In genomic region chr18:21162786-21163185, GRCh38 we compare ENCODE assay signal across 27 cellular contexts. TPM values are rescaled to one million over a fixed set of nuclear protein-coding genes. Genes with fewer than 3 reads are reported as not detected.
DNase-seq lines count a peak whose midpoint lies in the region; ATAC-seq, FAIRE-seq and TF ChIP-seq lines count a peak whose summit lies in the region.
"Had no signal": no experiment of that assay in that cellular context is flagged by ENCODE, and none has a peak within 500 bp of the region (broad histone marks: within the 10 kb centered on the region; RNA-seq: fewer than 3 reads in every experiment).

No MANE protein-coding gene starts in this region.

- no peak overlapping the region for H3K4me3 Mint-ChIP-seq in HFFc6
- H3K4me3 Mint-ChIP-seq in stimulated activated effector memory CD8-positive, alpha-beta T cell treated with anti-CD3 and anti-CD28 coated beads, Interleukin-12 subunit alpha, Interleukin-12 subunit beta, amount 100 ng/mL, for 72 hours, result no peak overlapping the region
- H3K4me3 Mint-ChIP-seq: CD4-positive, CD25-positive, alpha-beta regulatory T cell had no signal

- DNase-seq in HFFc6 (no peak), coronary artery (ENCODE audit: low spot score) (no peak), left lung (no peak), suprapubic skin (ENCODE audit: low spot score in 2 of 2) (no peak), LoVo (ENCODE audit: low spot score) (no peak), G401 (ENCODE audit: low spot score) (no peak), pancreas (no peak)
- DNase-seq in stimulated activated effector memory CD8-positive, alpha-beta T cell treated with anti-CD3 and anti-CD28 coated beads, Interleukin-12 subunit alpha, Interleukin-12 subunit beta, amount 100 ng/mL, for 72 hours (ENCODE audit: low spot score in 2 of 2), result no peak
- DNase-seq: ACHN; CD4-positive, CD25-positive, alpha-beta regulatory T cell; COR-L47; DMS 273 treated with DMSO at 0.1 percent for 48 hours; DND-41; H7; Karpas-422; MG63; NCI-H1048; NCI-H1436 treated with DMSO at 0.1 percent for 48 hours; NCI-H2029; NCI-H2171; NCI-H526 treated with DMSO at 0.1 percent for 48 hours; NK-92 treated with Interleukin-12 subunit alpha and Interleukin-12 subunit beta, amount 100 ng/mL, for 24 hours; SHP77 treated with DMSO at 0.1 percent for 48 hours had no signal

- H3K9me3 Mint-ChIP-seq in HFFc6, result no peaks in the 10 kb centered on the region
- H3K9me3 Mint-ChIP-seq in stimulated activated effector memory CD8-positive, alpha-beta T cell treated with anti-CD3 and anti-CD28 coated beads, Interleukin-12 subunit alpha, Interleukin-12 subunit beta, amount 100 ng/mL, for 72 hours, result no peaks in the 10 kb centered on the region
- H3K9me3 Mint-ChIP-seq: IgD-negative memory B cell had no signal

- H3K4me1 Mint-ChIP-seq in HFFc6 (ENCODE audit: low read depth), result peaks cover 32% of the 10 kb centered on the region
- H3K4me1 Mint-ChIP-seq in stimulated activated effector memory CD8-positive, alpha-beta T cell treated with anti-CD3 and anti-CD28 coated beads, Interleukin-12 subunit alpha, Interleukin-12 subunit beta, amount 100 ng/mL, for 72 hours, result no peaks in the 10 kb centered on the region
- H3K4me1 Mint-ChIP-seq: CD4-positive, CD25-positive, alpha-beta regulatory T cell had no signal

- no peaks in the 10 kb centered on the region for H3K27me3 ChIP-seq in left lung
- H3K27me3 ChIP-seq in suprapubic skin, result no peaks in the 10 kb centered on the region
- H3K27me3 ChIP-seq in pancreas, result no peaks in the 10 kb centered on the region
- H3K27me3 ChIP-seq: MG63 had no signal

- in situ Hi-C loops in G401 (cut with HindIII; ENCODE audit: low sequenced_read_pairs), result no loop called here

- ATAC-seq in left lung, result no peak
- no peak for ATAC-seq in pancreas
- no peak for ATAC-seq in stimulated activated effector memory CD8-positive, alpha-beta T cell treated with anti-CD3 and anti-CD28 coated beads, Interleukin-12 subunit alpha, Interleukin-12 subunit beta, amount 100 ng/mL, for 72 hours

- H3K4me1 ChIP-seq in left lung (peaks cover 0 to 28% of the 10 kb centered on the region in 2 donors), suprapubic skin (no peaks in the 10 kb centered on the region), pancreas (no peaks in the 10 kb centered on the region)

- intact Hi-C loops in left lung (cut with DNase I), result no loop called here
- intact Hi-C loops in pancreas (cut with DNase I), result no loop called here

- no peak for TF ChIP-seq EP300 in suprapubic skin (IDR thresholded peaks at IDR 0.05)

- peak overlapping the region; percentile 58 to 73 for H3K27ac ChIP-seq in coronary artery
- peak overlapping the region; percentile 62 to 87 for H3K27ac ChIP-seq in left lung
- peak overlapping the region; percentile 29 for H3K27ac ChIP-seq in suprapubic skin
- H3K27ac ChIP-seq in pancreas, result no peak overlapping the region

- no peak for FAIRE-seq in pancreas (lab: Jason Lieb, UNC)
- FAIRE-seq: G401.6, HTR-8/SVneo, RCC 7860 had no signal

- H3K36me3 ChIP-seq in left lung (no peaks in the 10 kb centered on the region), suprapubic skin (no peaks in the 10 kb centered on the region), pancreas (no peaks in the 10 kb centered on the region)
- H3K36me3 ChIP-seq: MG63 had no signal

- TF ChIP-seq CTCF in HFFc6 (IDR thresholded peaks at IDR 0.05), result no peak
- TF ChIP-seq CTCF in coronary artery (IDR thresholded peaks at IDR 0.05), result no peak
- no peak for TF ChIP-seq CTCF in left lung (IDR thresholded peaks at IDR 0.05)
- TF ChIP-seq CTCF in suprapubic skin (IDR thresholded peaks at IDR 0.05), result no peak
- no peak for TF ChIP-seq CTCF in pancreas (IDR thresholded peaks at IDR 0.05)

- H3K4me3 ChIP-seq in coronary artery (peak overlapping the region; percentile 9), left lung (no peak overlapping the region), suprapubic skin (no peak overlapping the region), pancreas (no peak overlapping the region)
- H3K4me3 ChIP-seq: MG63 had no signal

- no peak for TF ChIP-seq POLR2A in suprapubic skin (IDR thresholded peaks at IDR 0.05)

- no peaks in the 10 kb centered on the region for H3K36me3 Mint-ChIP-seq in HFFc6 (ENCODE audit: low read depth)
- no peaks in the 10 kb centered on the region for H3K36me3 Mint-ChIP-seq in stimulated activated effector memory CD8-positive, alpha-beta T cell treated with anti-CD3 and anti-CD28 coated beads, Interleukin-12 subunit alpha, Interleukin-12 subunit beta, amount 100 ng/mL, for 72 hours
- H3K36me3 Mint-ChIP-seq: CD4-positive, CD25-positive, alpha-beta regulatory T cell; IgD-negative memory B cell had no signal

- H3K9me3 ChIP-seq in left lung (no peaks in the 10 kb centered on the region), suprapubic skin (no peaks in the 10 kb centered on the region), pancreas (no peaks in the 10 kb centered on the region)
- H3K9me3 ChIP-seq: MG63 had no signal

- H3K27me3 Mint-ChIP-seq in HFFc6 (ENCODE audit: insufficient read depth), result no peaks in the 10 kb centered on the region; the same call in 1 of the 2 replicates
- H3K27me3 Mint-ChIP-seq: CD4-positive, CD25-positive, alpha-beta regulatory T cell had no signal

- peak overlapping the region; percentile 35; the same call in 1 of the 2 replicates for H3K27ac Mint-ChIP-seq in HFFc6
- no peak overlapping the region for H3K27ac Mint-ChIP-seq in stimulated activated effector memory CD8-positive, alpha-beta T cell treated with anti-CD3 and anti-CD28 coated beads, Interleukin-12 subunit alpha, Interleukin-12 subunit beta, amount 100 ng/mL, for 72 hours
- H3K27ac Mint-ChIP-seq: CD4-positive, CD25-positive, alpha-beta regulatory T cell; IgD-negative memory B cell had no signal

- WGBS in suprapubic skin, result 85% methylated on average over 7 of the region's 7 CpGs
- WGBS in pancreas, 2 donors, result 79 to 88% methylated on average over 7 of the region's 7 CpGs

RNA-seq across cellular contexts. Expression of gene ROCK1, which starts 51.2 kb away (rescaled TPM):
- 10 to 100 TPM; 64.8 to 71.7 (median 67.1) TPM for total RNA-seq in HFFc6 (2021; fragmentation: NEBNext Ultra II Directional; extraction: Animal tissue kit (Norgen Biotek cat#: 25700))
- total RNA-seq in left lung, result 10 to 100 TPM; 50.2 to 62.1 TPM
- total RNA-seq in suprapubic skin, result 10 to 100 TPM; 11.6 to 51.9 (median 26.2) TPM
- 10.8 and 20.0 TPM in 2 replicates for total RNA-seq in G401 (2014; rRNA removed; shearing (Covaris generic))
- 10 to 100 TPM; 11.1 to 25.1 (median 13.7) TPM for total RNA-seq in pancreas
- polyA plus RNA-seq in pancreas, result 1 to 10 TPM; 6.1 to 9.3 TPM

Comparison
In these comparisons a context has a peak if more than half of its experiments do, and no peak if none do; other contexts are left out.
1. H3K27ac ChIP-seq: peak in coronary artery (2 of 2), left lung (2 of 2) and suprapubic skin (single experiment); none in pancreas (0 of 4).